Comparison of ENCODE assay signal across 20 cellular contexts in genomic region chr5:66643383-66643782, GRCh38. TPM values are rescaled to one million over a fixed set of nuclear protein-coding genes. Genes with fewer than 3 reads are reported as not detected.
A peak's percentile ranks its signal among the peaks of the same experiment; 100 is the strongest.
DNase-seq lines count a peak whose midpoint lies in the region; ATAC-seq and TF ChIP-seq lines count a peak whose summit lies in the region.
"Had no signal": no experiment of that assay in that cellular context is flagged by ENCODE, and none has a peak within 500 bp of the region (broad histone marks: within the 10 kb centered on the region; RNA-seq: fewer than 3 reads in every experiment).

No MANE protein-coding gene starts in this region.

- no peaks in the 10 kb centered on the region for H3K27me3 ChIP-seq in left lung
- H3K27me3 ChIP-seq: BLaER1 treated with 17β-estradiol and CSF1 and Interleukin-3, amounts not matched to agents 10 nM and 100 nM; colonic mucosa; ovary; spleen; upper lobe of left lung had no signal

- H3K4me3 ChIP-seq in HEK293 (ENCODE audit: low read depth, low read length) (no peak overlapping the region), left lung (no peak overlapping the region)
- H3K4me3 ChIP-seq: BLaER1 treated with 17β-estradiol and CSF1 and Interleukin-3, amounts not matched to agents 10 nM and 100 nM; colonic mucosa; lung; ovary; spleen; upper lobe of left lung had no signal

- peaks cover 13% of the 10 kb centered on the region for H3K4me1 ChIP-seq in HEK293 (ENCODE audit: control insufficient read depth, insufficient read depth, low read length)
- H3K4me1 ChIP-seq in left lung = no peaks in the 10 kb centered on the region
- H3K4me1 ChIP-seq: colonic mucosa had no signal

- DNase-seq in DMS53 (lab: John Stamatoyannopoulos, UW) = peak; percentile 74
- DNase-seq in SHP77 (lab: John Stamatoyannopoulos, UW) = peak; percentile 32 to 57
- DNase-seq in left lung = no peak
- DNase-seq in SIG-M5 treated with dmso at 0.1 percent for 504 hours (lab: John Stamatoyannopoulos, UW; ENCODE audit: unreplicated experiment) = no peak
- no peak for DNase-seq in posterior cingulate gyrus
- DNase-seq: activated CD4-positive, alpha-beta T cell treated with anti-CD3 and anti-CD28 coated beads, Interleukin-2, amount 50 U/mL, for 4 hours; activated naive CD4-positive, alpha-beta T cell treated with anti-CD3 and anti-CD28 coated beads for 36 hours; colonic mucosa; effector CD8-positive, alpha-beta T cell; H7; Karpas-422; NCI-H187 treated with DMSO at 0.1 percent for 48 hours; ovary; spleen; upper lobe of left lung had no signal

- intact Hi-C loops in left lung (cut with DNase I) = no loop called here
- intact Hi-C loops in posterior cingulate gyrus (cut with DNase I) = no loop called here

- H3K9me3 ChIP-seq in HEK293 (ENCODE audit: control insufficient read depth, insufficient read depth, low read depth, low read length) (no peaks in the 10 kb centered on the region; the same call in 1 of the 2 replicates), left lung (no peaks in the 10 kb centered on the region)
- H3K9me3 ChIP-seq: BLaER1 treated with 17β-estradiol and CSF1 and Interleukin-3, amounts not matched to agents 10 nM and 100 nM; colonic mucosa; ovary; upper lobe of left lung had no signal

- no peak for TF ChIP-seq CTCF in HEK293 (tag by site-specific recombination; IDR thresholded peaks at IDR 0.05)
- TF ChIP-seq CTCF in left lung (IDR thresholded peaks at IDR 0.05) = no peak

- H3K27ac ChIP-seq in HEK293 (ENCODE audit: extremely low read depth, low read depth, low read length) (no peak overlapping the region), left lung (peak overlapping the region; percentile 41)
- H3K27ac ChIP-seq: BLaER1 treated with 17β-estradiol and CSF1 and Interleukin-3, amounts not matched to agents 10 nM and 100 nM; colonic mucosa; epithelial cell of prostate; spleen had no signal

- POLR2A ChIA-PET in HEK293 (lab: Yijun Ruan, JAX) = no interaction called here

- H3K36me3 ChIP-seq in HEK293 (ENCODE audit: control insufficient read depth in 2 of 2, insufficient read depth in 1 of 2, low read length in 2 of 2) = no peaks in the 10 kb centered on the region
- H3K36me3 ChIP-seq in left lung = no peaks in the 10 kb centered on the region
- H3K36me3 ChIP-seq: BLaER1 treated with 17β-estradiol and CSF1 and Interleukin-3, amounts not matched to agents 10 nM and 100 nM; colonic mucosa; ovary; spleen; upper lobe of left lung had no signal

- peak; percentile 19 for ATAC-seq in left lung
- ATAC-seq in SK-N-SH treated with all-trans-retinoic acid at 6 μM for 48 hours = no peak

- CTCF ChIA-PET in HEK293 (lab: Yijun Ruan, JAX) = interaction anchor here (0.6 to 1.3 kb wide), 5 partner anchors 30 to 1940 kb away, joined by 3 to 8 read pairs (median 3); no protein-coding TSS in a partner anchor

TF ChIP-seq in HEK293, 187 proteins besides CTCF, POLR2A, EP300 and RAD21 (continues in another document):
- TF ChIP-seq ZNF692 (tag by site-specific recombination; IDR thresholded peaks at IDR 0.05) (0 out of 2 replicates have a peak, but pooled peaks have one; percentile 19), ZNF518A (tag by site-specific recombination; conservative IDR thresholded peaks at IDR 0.05; ENCODE audit: low read depth) (peak; percentile 17; the same call in 1 of the 2 replicates)

TF ChIP-seq in SK-N-SH treated with all-trans-retinoic acid at 6 μM for 48 hours, 23 proteins besides CTCF, POLR2A, EP300 and RAD21:
- TF ChIP-seq GLIS3 (CRISPR knock-in tag; IDR thresholded peaks at IDR 0.05) (no peak), ISL1 (CRISPR knock-in tag; IDR thresholded peaks at IDR 0.05) (no peak)
TF ChIP-seq in SK-N-SH treated with all-trans-retinoic acid at 6 μM for 48 hours: peak in this region for 0.

RNA-seq across cellular contexts. Expression of gene MAST4, which starts 47.2 kb away (rescaled TPM):
- 10 to 100 TPM; 52.2 to 57.6 TPM for total RNA-seq in left lung

Comparison
In these comparisons a context has a peak if more than half of its experiments do, and no peak if none do; other contexts are left out.
1. DNase-seq: peak in DMS53 (single experiment) and SHP77 (2 of 2); none in left lung (0 of 2), SIG-M5 treated with dmso at 0.1 percent for 504 hours (single experiment) and posterior cingulate gyrus (0 of 10).